10 cellular contexts compared by ENCODE assay signal in the genomic region with DNA sequence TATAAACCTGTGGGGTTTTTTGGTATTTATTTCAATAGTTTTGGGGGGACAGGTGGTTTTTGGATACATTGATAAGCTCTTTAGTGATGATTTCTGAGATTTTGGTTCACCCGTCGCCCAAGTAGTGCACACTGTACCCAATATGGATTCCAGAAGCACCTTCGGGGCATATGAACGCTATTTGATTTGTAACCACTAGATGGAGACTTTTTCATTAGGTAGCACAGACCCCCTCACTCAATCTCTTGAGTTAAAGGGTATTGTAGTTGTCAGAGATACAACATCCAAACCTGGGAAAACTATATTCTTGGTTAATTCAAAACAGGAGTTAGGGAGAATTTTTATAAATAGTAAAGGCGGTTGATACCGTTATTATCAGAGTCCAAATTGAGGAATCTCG.
A peak's percentile ranks its signal among the peaks of the same experiment; 100 is the strongest.
DNase-seq lines count a peak whose midpoint lies in the region; ATAC-seq and TF ChIP-seq lines count a peak whose summit lies in the region.
"Had no signal": no experiment of that assay in that cellular context is flagged by ENCODE, and none has a peak within 500 bp of the region (broad histone marks: within the 10 kb centered on the region; RNA-seq: fewer than 3 reads in every experiment).

No MANE protein-coding gene starts in this region.

- H3K9me3 ChIP-seq in RWPE2 (ENCODE audit: severe bottlenecking): no peaks in the 10 kb centered on the region

- H3K36me3 ChIP-seq in RWPE2 (ENCODE audit: low read depth): no peaks in the 10 kb centered on the region

- peak; percentile 14 for DNase-seq in ELF-1 (ENCODE audit: low read depth, low spot score)
- DNase-seq in HT1080 (ENCODE audit: low read depth): peak; percentile 1
- DNase-seq in RWPE2 (ENCODE audit: low spot score): no peak
- peak; percentile 3 for DNase-seq in kidney glomerular epithelial cell (lab: John Stamatoyannopoulos, UW)
- DNase-seq in A172 (ENCODE audit: low spot score): no peak
- DNase-seq in natural killer cell: no peak

- no peak overlapping the region for H3K4me3 Mint-ChIP-seq in natural killer cell
- H3K4me3 Mint-ChIP-seq: activated naive CD4-positive, alpha-beta T cell treated with anti-CD3 and anti-CD28 coated beads, Interleukin-2, amount 50 U/mL, for 24 hours; stimulated activated effector memory CD8-positive, alpha-beta T cell treated with anti-CD3 and anti-CD28 coated beads, Interleukin-12 subunit alpha, Interleukin-12 subunit beta, amount 100 ng/mL, for 72 hours had no signal

- no peak overlapping the region for H3K27ac Mint-ChIP-seq in natural killer cell
- H3K27ac Mint-ChIP-seq: activated naive CD4-positive, alpha-beta T cell treated with anti-CD3 and anti-CD28 coated beads, Interleukin-2, amount 50 U/mL, for 24 hours; stimulated activated effector memory CD8-positive, alpha-beta T cell treated with anti-CD3 and anti-CD28 coated beads, Interleukin-12 subunit alpha, Interleukin-12 subunit beta, amount 100 ng/mL, for 72 hours had no signal

- no peaks in the 10 kb centered on the region for H3K4me1 Mint-ChIP-seq in natural killer cell
- H3K4me1 Mint-ChIP-seq: activated naive CD4-positive, alpha-beta T cell treated with anti-CD3 and anti-CD28 coated beads, Interleukin-2, amount 50 U/mL, for 24 hours; stimulated activated effector memory CD8-positive, alpha-beta T cell treated with anti-CD3 and anti-CD28 coated beads, Interleukin-12 subunit alpha, Interleukin-12 subunit beta, amount 100 ng/mL, for 72 hours had no signal

- no peak overlapping the region for H3K4me3 ChIP-seq in RWPE2 (ENCODE audit: severe bottlenecking)

- H3K27me3 ChIP-seq in RWPE2 (ENCODE audit: insufficient read depth, poor library complexity, severe bottlenecking): no peaks in the 10 kb centered on the region

- H3K9me3 Mint-ChIP-seq in natural killer cell: peaks cover 2 to 8% of the 10 kb centered on the region in 2 donors
- H3K9me3 Mint-ChIP-seq: activated naive CD4-positive, alpha-beta T cell treated with anti-CD3 and anti-CD28 coated beads, Interleukin-2, amount 50 U/mL, for 24 hours had no signal

- peak; percentile 29 for TF ChIP-seq CTCF in RWPE2 (IDR thresholded peaks at IDR 0.05; ENCODE audit: poor library complexity, severe bottlenecking)
- no peak for TF ChIP-seq CTCF in natural killer cell (IDR thresholded peaks at IDR 0.05)

- no peaks in the 10 kb centered on the region for H3K36me3 Mint-ChIP-seq in natural killer cell
- H3K36me3 Mint-ChIP-seq: activated naive CD4-positive, alpha-beta T cell treated with anti-CD3 and anti-CD28 coated beads, Interleukin-2, amount 50 U/mL, for 24 hours; stimulated activated effector memory CD8-positive, alpha-beta T cell treated with anti-CD3 and anti-CD28 coated beads, Interleukin-12 subunit alpha, Interleukin-12 subunit beta, amount 100 ng/mL, for 72 hours had no signal

- intact Hi-C loops in natural killer cell (cut with micrococcal nuclease): no loop called here

- H3K4me1 ChIP-seq in RWPE2 (ENCODE audit: insufficient read depth, poor library complexity, severe bottlenecking): no peaks in the 10 kb centered on the region

- no peak overlapping the region for H3K27ac ChIP-seq in RWPE2 (ENCODE audit: poor library complexity, severe bottlenecking)

- no peaks in the 10 kb centered on the region for H3K27me3 Mint-ChIP-seq in natural killer cell (ENCODE audit: low read depth in 2 of 2)
- H3K27me3 Mint-ChIP-seq: activated naive CD4-positive, alpha-beta T cell treated with anti-CD3 and anti-CD28 coated beads, Interleukin-2, amount 50 U/mL, for 24 hours had no signal

- ATAC-seq in RWPE2 (ENCODE audit: low read depth): no peak
- no peak for ATAC-seq in HG02981 (IDR thresholded peaks at IDR 0.05; ENCODE audit: unreplicated experiment)
- ATAC-seq in HG03439 (IDR thresholded peaks at IDR 0.05; ENCODE audit: unreplicated experiment): no peak
- ATAC-seq in natural killer cell: no peak
- ATAC-seq: stimulated activated effector memory CD8-positive, alpha-beta T cell treated with anti-CD3 and anti-CD28 coated beads, Interleukin-12 subunit alpha, Interleukin-12 subunit beta, amount 100 ng/mL, for 72 hours had no signal

Comparison
In these comparisons a context has a peak if more than half of its experiments do, and no peak if none do; other contexts are left out.
1. DNase-seq: peak in ELF-1 (single experiment), HT1080 (single experiment) and kidney glomerular epithelial cell (single experiment); none in RWPE2 (single experiment), A172 (single experiment) and natural killer cell (single experiment).